ENCODE assay signal across 1 cellular context in the genomic region with DNA sequence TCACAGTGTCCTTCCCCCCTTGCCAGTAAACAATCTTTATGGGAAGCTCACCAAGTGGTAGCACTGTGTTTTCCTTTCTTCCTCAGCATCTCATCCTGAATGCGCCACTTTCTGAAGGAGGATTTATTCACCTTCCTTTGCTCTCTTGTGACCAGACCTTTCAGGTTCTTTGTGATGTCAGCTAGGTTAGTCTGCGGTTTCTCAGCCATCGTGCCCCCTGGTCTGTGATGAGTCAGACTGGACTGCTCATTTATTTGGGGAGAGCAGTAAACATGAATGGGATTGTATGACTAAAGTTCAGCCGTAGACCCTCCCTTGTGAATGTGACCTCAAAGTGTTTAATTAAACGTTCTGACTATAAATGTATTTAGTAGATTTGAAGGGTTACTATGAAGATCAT.
TF ChIP-seq lines count a peak whose summit lies in the region.

No MANE protein-coding gene starts in this region.

TF ChIP-seq in HEK293, 187 proteins besides CTCF, POLR2A, EP300 and RAD21 (continued from another document):
- TF ChIP-seq, protein P1, sequence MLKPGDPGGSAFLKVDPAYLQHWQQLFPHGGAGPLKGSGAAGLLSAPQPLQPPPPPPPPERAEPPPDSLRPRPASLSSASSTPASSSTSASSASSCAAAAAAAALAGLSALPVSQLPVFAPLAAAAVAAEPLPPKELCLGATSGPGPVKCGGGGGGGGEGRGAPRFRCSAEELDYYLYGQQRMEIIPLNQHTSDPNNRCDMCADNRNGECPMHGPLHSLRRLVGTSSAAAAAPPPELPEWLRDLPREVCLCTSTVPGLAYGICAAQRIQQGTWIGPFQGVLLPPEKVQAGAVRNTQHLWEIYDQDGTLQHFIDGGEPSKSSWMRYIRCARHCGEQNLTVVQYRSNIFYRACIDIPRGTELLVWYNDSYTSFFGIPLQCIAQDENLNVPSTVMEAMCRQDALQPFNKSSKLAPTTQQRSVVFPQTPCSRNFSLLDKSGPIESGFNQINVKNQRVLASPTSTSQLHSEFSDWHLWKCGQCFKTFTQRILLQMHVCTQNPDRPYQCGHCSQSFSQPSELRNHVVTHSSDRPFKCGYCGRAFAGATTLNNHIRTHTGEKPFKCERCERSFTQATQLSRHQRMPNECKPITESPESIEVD (tag by site-specific recombination; IDR thresholded peaks at IDR 0.05), result no peak
- TF ChIP-seq GLIS1 (tag by site-specific recombination; IDR thresholded peaks at IDR 0.05), result peak; percentile 29; the same call in 1 of the 2 replicates
- TF ChIP-seq, protein P2, sequence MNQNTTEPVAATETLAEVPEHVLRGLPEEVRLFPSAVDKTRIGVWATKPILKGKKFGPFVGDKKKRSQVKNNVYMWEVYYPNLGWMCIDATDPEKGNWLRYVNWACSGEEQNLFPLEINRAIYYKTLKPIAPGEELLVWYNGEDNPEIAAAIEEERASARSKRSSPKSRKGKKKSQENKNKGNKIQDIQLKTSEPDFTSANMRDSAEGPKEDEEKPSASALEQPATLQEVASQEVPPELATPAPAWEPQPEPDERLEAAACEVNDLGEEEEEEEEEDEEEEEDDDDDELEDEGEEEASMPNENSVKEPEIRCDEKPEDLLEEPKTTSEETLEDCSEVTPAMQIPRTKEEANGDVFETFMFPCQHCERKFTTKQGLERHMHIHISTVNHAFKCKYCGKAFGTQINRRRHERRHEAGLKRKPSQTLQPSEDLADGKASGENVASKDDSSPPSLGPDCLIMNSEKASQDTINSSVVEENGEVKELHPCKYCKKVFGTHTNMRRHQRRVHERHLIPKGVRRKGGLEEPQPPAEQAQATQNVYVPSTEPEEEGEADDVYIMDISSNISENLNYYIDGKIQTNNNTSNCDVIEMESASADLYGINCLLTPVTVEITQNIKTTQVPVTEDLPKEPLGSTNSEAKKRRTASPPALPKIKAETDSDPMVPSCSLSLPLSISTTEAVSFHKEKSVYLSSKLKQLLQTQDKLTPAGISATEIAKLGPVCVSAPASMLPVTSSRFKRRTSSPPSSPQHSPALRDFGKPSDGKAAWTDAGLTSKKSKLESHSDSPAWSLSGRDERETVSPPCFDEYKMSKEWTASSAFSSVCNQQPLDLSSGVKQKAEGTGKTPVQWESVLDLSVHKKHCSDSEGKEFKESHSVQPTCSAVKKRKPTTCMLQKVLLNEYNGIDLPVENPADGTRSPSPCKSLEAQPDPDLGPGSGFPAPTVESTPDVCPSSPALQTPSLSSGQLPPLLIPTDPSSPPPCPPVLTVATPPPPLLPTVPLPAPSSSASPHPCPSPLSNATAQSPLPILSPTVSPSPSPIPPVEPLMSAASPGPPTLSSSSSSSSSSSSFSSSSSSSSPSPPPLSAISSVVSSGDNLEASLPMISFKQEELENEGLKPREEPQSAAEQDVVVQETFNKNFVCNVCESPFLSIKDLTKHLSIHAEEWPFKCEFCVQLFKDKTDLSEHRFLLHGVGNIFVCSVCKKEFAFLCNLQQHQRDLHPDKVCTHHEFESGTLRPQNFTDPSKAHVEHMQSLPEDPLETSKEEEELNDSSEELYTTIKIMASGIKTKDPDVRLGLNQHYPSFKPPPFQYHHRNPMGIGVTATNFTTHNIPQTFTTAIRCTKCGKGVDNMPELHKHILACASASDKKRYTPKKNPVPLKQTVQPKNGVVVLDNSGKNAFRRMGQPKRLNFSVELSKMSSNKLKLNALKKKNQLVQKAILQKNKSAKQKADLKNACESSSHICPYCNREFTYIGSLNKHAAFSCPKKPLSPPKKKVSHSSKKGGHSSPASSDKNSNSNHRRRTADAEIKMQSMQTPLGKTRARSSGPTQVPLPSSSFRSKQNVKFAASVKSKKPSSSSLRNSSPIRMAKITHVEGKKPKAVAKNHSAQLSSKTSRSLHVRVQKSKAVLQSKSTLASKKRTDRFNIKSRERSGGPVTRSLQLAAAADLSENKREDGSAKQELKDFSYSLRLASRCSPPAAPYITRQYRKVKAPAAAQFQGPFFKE (tag by site-specific recombination; IDR thresholded peaks at IDR 0.05; ENCODE audit: borderline replicate concordance), result no peak
